ENCODE assay signal across 1 cellular context in the genomic region with DNA sequence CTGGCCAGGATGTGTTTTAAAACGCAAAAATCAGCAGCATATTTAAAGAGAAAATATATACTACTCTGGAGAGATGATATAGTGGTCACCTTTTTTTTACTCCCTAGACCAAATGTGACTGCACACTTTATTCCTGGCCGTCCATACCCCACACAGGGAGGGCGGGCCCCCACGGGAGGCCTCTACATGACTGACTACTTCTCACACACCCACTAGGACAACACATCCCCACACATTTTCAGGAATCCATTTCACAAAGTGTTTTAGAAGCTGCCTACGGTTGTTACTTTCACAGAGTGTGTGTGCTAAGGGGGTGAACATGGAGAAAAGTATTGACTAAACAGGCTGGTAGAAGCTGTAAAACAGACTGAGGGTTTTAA.
TF ChIP-seq lines count a peak whose summit lies in the region.

No MANE protein-coding gene starts in this region.

TF ChIP-seq in IMR-90, 13 proteins besides CTCF, POLR2A, EP300 and RAD21:
- TF ChIP-seq NFE2L2 (IDR thresholded peaks at IDR 0.05; ENCODE audit: low read depth, low read length) (no peak), CHD1 (IDR thresholded peaks at IDR 0.05; ENCODE audit: low read depth, low read length) (no peak), MAZ (IDR thresholded peaks at IDR 0.05; ENCODE audit: borderline replicate concordance, low read depth, low read length) (no peak), RCOR1 (IDR thresholded peaks at IDR 0.05; ENCODE audit: insufficient replicate concordance, low read length) (no peak), SMC3 (IDR thresholded peaks at IDR 0.05; ENCODE audit: low read depth, low read length) (no peak), RFX5 (IDR thresholded peaks at IDR 0.05; ENCODE audit: low read depth, low read length) (no peak), FOS (IDR thresholded peaks at IDR 0.05; ENCODE audit: low read depth, low read length) (no peak), BHLHE40 (IDR thresholded peaks at IDR 0.05; ENCODE audit: low read depth, low read length) (no peak), MAFK (IDR thresholded peaks at IDR 0.05; ENCODE audit: low read depth, low read length) (no peak), ELK1 (IDR thresholded peaks at IDR 0.05; ENCODE audit: borderline replicate concordance, low read depth, low read length) (no peak), MXI1 (IDR thresholded peaks at IDR 0.05; ENCODE audit: borderline replicate concordance, low read depth, low read length) (no peak), CEBPB (IDR thresholded peaks at IDR 0.05; ENCODE audit: low read depth, low read length) (no peak)
- TF ChIP-seq, protein P1, sequence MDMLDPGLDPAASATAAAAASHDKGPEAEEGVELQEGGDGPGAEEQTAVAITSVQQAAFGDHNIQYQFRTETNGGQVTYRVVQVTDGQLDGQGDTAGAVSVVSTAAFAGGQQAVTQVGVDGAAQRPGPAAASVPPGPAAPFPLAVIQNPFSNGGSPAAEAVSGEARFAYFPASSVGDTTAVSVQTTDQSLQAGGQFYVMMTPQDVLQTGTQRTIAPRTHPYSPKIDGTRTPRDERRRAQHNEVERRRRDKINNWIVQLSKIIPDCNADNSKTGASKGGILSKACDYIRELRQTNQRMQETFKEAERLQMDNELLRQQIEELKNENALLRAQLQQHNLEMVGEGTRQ (IDR thresholded peaks at IDR 0.05; ENCODE audit: low read depth, low read length) = no peak
